7 cellular contexts compared by ENCODE assay signal in genomic region chr1:229430761-229431269, GRCh38.
DNase-seq lines count a peak whose midpoint lies in the region; ATAC-seq lines count a peak whose summit lies in the region.

No MANE protein-coding gene starts in this region.

- no peak overlapping the region for H3K9ac ChIP-seq in iPS-18a (ENCODE audit: low read length)

- peaks cover 25% of the 10 kb centered on the region for H3K4me1 Mint-ChIP-seq in activated naive CD4-positive, alpha-beta T cell treated with anti-CD3 and anti-CD28 coated beads, Interleukin-2, amount 10 ng/mL, durations not matched to agents 7 days and 5 days

- no peaks in the 10 kb centered on the region for H3K36me3 ChIP-seq in iPS-18a (ENCODE audit: control insufficient read depth, low read depth, low read length)

- H3K9me3 Mint-ChIP-seq in activated naive CD4-positive, alpha-beta T cell treated with anti-CD3 and anti-CD28 coated beads, Interleukin-2, amount 10 ng/mL, durations not matched to agents 7 days and 5 days: no peaks in the 10 kb centered on the region

- CTCF ChIA-PET in activated naive CD4-positive, alpha-beta T cell treated with anti-CD3 and anti-CD28 coated beads, Interleukin-2, amount 10 ng/mL, durations not matched to agents 7 days and 5 days (lab: Charles Lee): no interaction called here

- H3K27ac Mint-ChIP-seq in activated naive CD4-positive, alpha-beta T cell treated with anti-CD3 and anti-CD28 coated beads, Interleukin-2, amount 10 ng/mL, durations not matched to agents 7 days and 5 days: no peak overlapping the region

- DNase-seq in LoVo (ENCODE audit: low spot score) (peak; percentile 16), SHP77 treated with DMSO at 0.1 percent for 48 hours (lab: John Stamatoyannopoulos, UW) (no peak)
- peak; percentile 68 for DNase-seq in activated naive CD4-positive, alpha-beta T cell treated with anti-CD3 and anti-CD28 coated beads, Interleukin-2, amount 10 ng/mL, durations not matched to agents 7 days and 5 days
- DNase-seq in stimulated activated CD8-positive, alpha-beta memory T cell treated with anti-CD3 and anti-CD28 coated beads, Interleukin-4, amount 100 ng/mL, for 48 hours: peak; percentile 70

- peaks cover 91% of the 10 kb centered on the region for H3K27me3 Mint-ChIP-seq in activated naive CD4-positive, alpha-beta T cell treated with anti-CD3 and anti-CD28 coated beads, Interleukin-2, amount 10 ng/mL, durations not matched to agents 7 days and 5 days

- peak overlapping the region; percentile 61 for H3K4me3 Mint-ChIP-seq in activated naive CD4-positive, alpha-beta T cell treated with anti-CD3 and anti-CD28 coated beads, Interleukin-2, amount 10 ng/mL, durations not matched to agents 7 days and 5 days

- H3K9me3 ChIP-seq in iPS-18a (ENCODE audit: control insufficient read depth, low read depth, low read length): no peaks in the 10 kb centered on the region

- ATAC-seq in GM18867 (IDR thresholded peaks at IDR 0.05; ENCODE audit: unreplicated experiment) (no peak), HG02938 (IDR thresholded peaks at IDR 0.05; ENCODE audit: unreplicated experiment) (no peak)

- peaks cover 14% of the 10 kb centered on the region for H3K4me1 ChIP-seq in iPS-18a (ENCODE audit: control insufficient read depth, low read depth, low read length)

- H3K27ac ChIP-seq in iPS-18a (ENCODE audit: low read length): no peak overlapping the region

- H3K4me3 ChIP-seq in iPS-18a (ENCODE audit: low read length): peak overlapping the region; percentile 40

- H3K36me3 Mint-ChIP-seq in activated naive CD4-positive, alpha-beta T cell treated with anti-CD3 and anti-CD28 coated beads, Interleukin-2, amount 10 ng/mL, durations not matched to agents 7 days and 5 days: peaks cover 4% of the 10 kb centered on the region

- H3K27me3 ChIP-seq in iPS-18a (ENCODE audit: control insufficient read depth, insufficient read depth, low read length): peaks cover 58% of the 10 kb centered on the region
